Comparison of ENCODE assay signal across 8 cellular contexts in the genomic region with DNA sequence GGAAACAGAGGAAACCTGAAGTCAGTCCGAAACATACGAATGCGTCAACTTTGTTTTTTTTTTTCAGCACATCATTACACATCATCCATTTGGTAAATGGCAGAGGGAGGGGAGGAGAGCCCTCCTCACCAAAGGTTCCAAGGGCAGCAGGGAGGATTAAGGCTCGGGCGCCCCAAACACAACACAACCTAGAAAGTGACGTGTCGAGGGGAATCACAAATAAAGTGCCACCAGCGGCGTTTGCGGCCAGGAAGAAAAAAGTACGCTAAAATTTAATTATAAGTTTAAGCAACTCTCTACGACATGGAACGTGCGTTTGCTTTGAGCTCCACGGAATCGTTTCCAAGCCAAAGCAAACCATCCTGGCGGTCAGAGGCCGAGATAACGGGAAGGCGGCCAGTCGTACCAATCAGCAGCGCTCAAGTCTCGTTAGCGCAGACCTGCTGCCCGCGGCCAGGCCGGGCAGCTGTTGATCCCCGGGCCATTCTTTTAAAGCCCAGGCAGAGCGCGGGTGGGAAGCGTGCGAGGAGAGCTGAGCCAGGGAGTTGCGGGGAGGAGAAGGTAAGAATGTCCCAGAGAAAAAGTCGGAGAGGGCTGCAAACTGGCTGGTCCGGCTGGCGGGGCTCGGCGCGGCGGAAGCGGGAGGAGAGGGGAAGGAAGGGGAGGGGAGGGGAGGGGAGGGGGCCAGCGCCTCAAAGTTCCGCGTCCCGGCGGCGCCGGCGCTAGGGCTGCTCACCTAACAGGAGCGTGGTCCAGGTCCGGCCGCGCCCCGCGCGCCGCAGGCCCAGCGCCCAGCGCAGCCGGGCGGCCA. TPM values are rescaled to one million over a fixed set of nuclear protein-coding genes. Genes with fewer than 3 reads are reported as not detected.
DNase-seq lines count a peak whose midpoint lies in the region; ATAC-seq and TF ChIP-seq lines count a peak whose summit lies in the region.

No MANE protein-coding gene starts in this region.

- H3K4me1 ChIP-seq in HAP-1 (peaks cover 11% of the 10 kb centered on the region), colonic mucosa (no peaks in the 10 kb centered on the region)

- peak; percentile 21 for DNase-seq in DMS79 treated with DMSO at 0.1 percent for 48 hours (lab: John Stamatoyannopoulos, UW)
- peak; percentile 28 to 63 for DNase-seq in HAP-1 (ENCODE audit: low spot score in 2 of 2)
- DNase-seq in NCI-H146 (lab: John Stamatoyannopoulos, UW), result peak; percentile 64
- peak; percentile 33 for DNase-seq in activated B cell treated with CpG ODN at 0.5 μM for 24 hours
- DNase-seq in colonic mucosa, result peak; percentile 58
- peak; percentile 69 for DNase-seq in kidney tubule cell (ENCODE audit: low spot score)
- DNase-seq in stimulated activated CD4-positive, alpha-beta T cell treated with anti-CD3 and anti-CD28 coated beads, Interleukin-2, amount 100 ng/mL, for 48 hours, result peak; percentile 10 to 24

- H3K9ac ChIP-seq in colonic mucosa (ENCODE audit: low read depth in 2 of 2, low read length in 2 of 2), result peak overlapping the region; percentile 70 to 72

- H3K36me3 ChIP-seq in HAP-1 (replicated peaks) (no peaks in the 10 kb centered on the region), colonic mucosa (no peaks in the 10 kb centered on the region)

- H3K27ac ChIP-seq in colonic mucosa, result peak overlapping the region; percentile 71

- no peaks in the 10 kb centered on the region for H3K27me3 Mint-ChIP-seq in activated B cell treated with CpG ODN at 0.5 μM for 24 hours

- peaks cover 3% of the 10 kb centered on the region for H3K36me3 Mint-ChIP-seq in activated B cell treated with CpG ODN at 0.5 μM for 24 hours (ENCODE audit: low read depth)

- in situ Hi-C loops in HAP-1 (cut with MboI; ENCODE audit: low sequenced_read_pairs), result loop anchor here (25.0 kb wide), 1 partner anchor 374 kb away; the partner anchor contains the start of gene NPSR1

- no peaks in the 10 kb centered on the region for H3K9me3 Mint-ChIP-seq in activated B cell treated with CpG ODN at 0.5 μM for 24 hours

- TF ChIP-seq CTCF in activated B cell treated with CpG ODN at 0.5 μM for 24 hours (IDR thresholded peaks at IDR 0.05) (no peak), colonic mucosa (IDR thresholded peaks at IDR 0.05) (no peak)

- peak overlapping the region; percentile 79 for H3K27ac Mint-ChIP-seq in activated B cell treated with CpG ODN at 0.5 μM for 24 hours

- peaks cover 29% of the 10 kb centered on the region for H3K4me1 Mint-ChIP-seq in activated B cell treated with CpG ODN at 0.5 μM for 24 hours

- POLR2A ChIA-PET in activated B cell treated with CpG ODN at 0.5 μM for 24 hours (lab: Charles Lee), result interaction anchor here (0.7 kb wide), 1 partner anchor 10 kb away, joined by 8 read pairs; no protein-coding TSS in a partner anchor

- H3K27me3 ChIP-seq in HAP-1 (ENCODE audit: low read depth), result no peaks in the 10 kb centered on the region; the same call in 1 of the 2 replicates
- no peaks in the 10 kb centered on the region for H3K27me3 ChIP-seq in colonic mucosa

- ATAC-seq in activated B cell treated with CpG ODN at 0.5 μM for 24 hours (ENCODE audit: low read depth) (no peak), GM18858 (IDR thresholded peaks at IDR 0.05; ENCODE audit: unreplicated experiment) (no peak)

- H3K4me3 ChIP-seq in HAP-1 (peak overlapping the region; percentile 67), colonic mucosa (peak overlapping the region; percentile 63)

- CTCF ChIA-PET in activated B cell treated with CpG ODN at 0.5 μM for 24 hours (lab: Charles Lee), result no interaction called here

- H3K9me3 ChIP-seq in HAP-1 (no peaks in the 10 kb centered on the region), colonic mucosa (no peaks in the 10 kb centered on the region)

- intact Hi-C loops in activated B cell treated with CpG ODN at 0.5 μM for 24 hours (cut with micrococcal nuclease), result loop anchor here (1.0 to 10.0 kb wide), 8 partner anchors 216 to 1972 kb away; partner anchors contain the start of genes BBS9, EEPD1, HERPUD2 and NT5C3A
- intact Hi-C loops in colonic mucosa (cut with DNase I), result loop anchor here (5.0 kb wide), 1 partner anchor 209 kb away; no protein-coding TSS in a partner anchor

- peak overlapping the region; percentile 93 for H3K4me3 Mint-ChIP-seq in activated B cell treated with CpG ODN at 0.5 μM for 24 hours

RNA-seq across cellular contexts. Expression of gene DPY19L1, which starts 0.7 kb away (rescaled TPM):
- total RNA-seq in activated B cell treated with CpG ODN at 0.5 μM for 24 hours (10.0 and 13.6 TPM in 2 replicates), colonic mucosa (10 to 100 TPM; 21.9 to 26.2 TPM)

Comparison
In these comparisons a context has a peak if more than half of its experiments do, and no peak if none do; other contexts are left out.
1. DNase-seq: peak in every context shown above with its lines; median percentile 69 in kidney tubule cell; 64 in NCI-H146; 58 in colonic mucosa; 46 in HAP-1; 33 in activated B cell treated with CpG ODN at 0.5 μM for 24 hours; 21 in DMS79 treated with DMSO at 0.1 percent for 48 hours; 17 in stimulated activated CD4-positive, alpha-beta T cell treated with anti-CD3 and anti-CD28 coated beads, Interleukin-2, amount 100 ng/mL, for 48 hours.